Comparison of ENCODE assay signal across 8 cellular contexts in genomic region chr12:45257185-45257585, GRCh38. TPM values are rescaled to one million over a fixed set of nuclear protein-coding genes. Genes with fewer than 3 reads are reported as not detected.
A peak's percentile ranks its signal among the peaks of the same experiment; 100 is the strongest.
DNase-seq lines count a peak whose midpoint lies in the region; ATAC-seq lines count a peak whose summit lies in the region.

No MANE protein-coding gene starts in this region.

- no peak overlapping the region for H3K23ac ChIP-seq in neuronal stem cell (ENCODE audit: low read depth, low read length, poor library complexity)

- no peak overlapping the region for H3K14ac ChIP-seq in neuronal stem cell (ENCODE audit: low read length)

- no peak overlapping the region for H2BK15ac ChIP-seq in neuronal stem cell (ENCODE audit: low read length)

- peak; percentile 92 for DNase-seq in MV-4-11 (lab: John Stamatoyannopoulos, UW)
- DNase-seq in ACHN, result no peak
- no peak for DNase-seq in NCI-H1436 treated with DMSO at 0.1 percent for 48 hours (lab: John Stamatoyannopoulos, UW)
- DNase-seq in glomerular visceral epithelial cell (ENCODE audit: extremely low spot score), result no peak
- no peak for DNase-seq in neuronal stem cell (ENCODE audit: low spot score)

- H3K4ac ChIP-seq in neuronal stem cell (ENCODE audit: low read length), result no peak overlapping the region

- no peak overlapping the region for H2BK120ac ChIP-seq in neuronal stem cell (ENCODE audit: low read depth, low read length)

- no peaks in the 10 kb centered on the region for H3K9me3 ChIP-seq in neuronal stem cell (replicated peaks in 1 of 2; ENCODE audit: control insufficient read depth in 2 of 2, insufficient read depth in 1 of 2, low read depth in 1 of 2, low read length in 2 of 2)

- no peak overlapping the region for H4K91ac ChIP-seq in neuronal stem cell (ENCODE audit: low read depth, low read length, poor library complexity)

- H2AFZ ChIP-seq in neuronal stem cell (ENCODE audit: low read length), result no peak overlapping the region

- H3K36me3 ChIP-seq in rectal smooth muscle tissue (ENCODE audit: control insufficient read depth, insufficient read depth, low read length), result no peaks in the 10 kb centered on the region
- H3K36me3 ChIP-seq in neuronal stem cell (replicated peaks in 1 of 2; ENCODE audit: control insufficient read depth in 2 of 2, insufficient read depth in 2 of 2, low read length in 2 of 2), result no peaks in the 10 kb centered on the region

- H3K9ac ChIP-seq in rectal smooth muscle tissue (ENCODE audit: low read length), result no peak overlapping the region
- H3K9ac ChIP-seq in neuronal stem cell (ENCODE audit: low read depth, low read length, poor library complexity), result no peak overlapping the region

- no peaks in the 10 kb centered on the region for H3K27me3 ChIP-seq in rectal smooth muscle tissue (ENCODE audit: control insufficient read depth, insufficient read depth, low read length)
- no peaks in the 10 kb centered on the region for H3K27me3 ChIP-seq in neuronal stem cell (ENCODE audit: control insufficient read depth in 3 of 3, insufficient read depth in 3 of 3, low read depth in 1 of 3, low read length in 3 of 3)

- in situ Hi-C loops in ACHN (cut with HindIII; ENCODE audit: low pct_ligation_motif_present, low pct_unique_long_range_greater_than_20kb, low sequenced_read_pairs), result no loop called here

- H3K4me1 ChIP-seq in rectal smooth muscle tissue (ENCODE audit: control insufficient read depth, insufficient read depth, low read length), result peaks cover 10% of the 10 kb centered on the region
- peaks cover 12 to 13% of the 10 kb centered on the region in 2 donors for H3K4me1 ChIP-seq in neuronal stem cell (ENCODE audit: control insufficient read depth in 2 of 2, insufficient read depth in 1 of 2, low read depth in 1 of 2, low read length in 2 of 2)

- peak; percentile 97 for ATAC-seq in GM18867 (IDR thresholded peaks at IDR 0.05; ENCODE audit: unreplicated experiment)
- peak; percentile 94 for ATAC-seq in HG02642 (IDR thresholded peaks at IDR 0.05; ENCODE audit: poor library complexity, unreplicated experiment)

- H3K79me1 ChIP-seq in neuronal stem cell (ENCODE audit: low read depth, low read length), result no peaks in the 10 kb centered on the region

- peak overlapping the region; percentile 6 for H3K27ac ChIP-seq in rectal smooth muscle tissue (ENCODE audit: low read depth, low read length)
- H3K27ac ChIP-seq in neuronal stem cell (replicated peaks; ENCODE audit: low read length), result no peak overlapping the region

- H2BK5ac ChIP-seq in neuronal stem cell (ENCODE audit: low read length), result no peak overlapping the region

- no peak overlapping the region for H3K18ac ChIP-seq in neuronal stem cell (ENCODE audit: low read length)

- no peak overlapping the region for H4K8ac ChIP-seq in neuronal stem cell (ENCODE audit: low read depth, low read length)

- H3K4me3 ChIP-seq in rectal smooth muscle tissue (ENCODE audit: low read length), result no peak overlapping the region
- H3K4me3 ChIP-seq in neuronal stem cell (ENCODE audit: low read length in 2 of 2), result no peak overlapping the region

- no peak overlapping the region for H2AK5ac ChIP-seq in neuronal stem cell (ENCODE audit: low read depth, low read length)

- no CpG with 5 or more reads among the region's 4 CpGs for WGBS in neuronal stem cell (ENCODE audit: extremely low coverage in 2 of 2, insufficient read length in 2 of 2, insufficient replicate concordance in 1 of 2), 2 donors

- H3K4me2 ChIP-seq in neuronal stem cell (ENCODE audit: insufficient read depth, low read length, poor library complexity, severe bottlenecking), result no peak overlapping the region

- no peak overlapping the region for H2BK12ac ChIP-seq in neuronal stem cell (ENCODE audit: low read length)

RNA-seq across cellular contexts. Expression of gene ANO6, which starts 41.3 kb away (rescaled TPM):
- polyA plus RNA-seq in neuronal stem cell (2013, experiment 1 of 2), result 21.1 TPM
- polyA plus RNA-seq in neuronal stem cell (2013, experiment 2 of 2), result 21.4 TPM
